Comparison of ENCODE assay signal across 9 cellular contexts in genomic region chr17:42193216-42194132, GRCh38. TPM values are rescaled to one million over a fixed set of nuclear protein-coding genes. Genes with fewer than 3 reads are reported as not detected.
DNase-seq lines count a peak whose midpoint lies in the region; ATAC-seq and TF ChIP-seq lines count a peak whose summit lies in the region.
"Had no signal": no experiment of that assay in that cellular context is flagged by ENCODE, and none has a peak within 500 bp of the region (broad histone marks: within the 10 kb centered on the region; RNA-seq: fewer than 3 reads in every experiment).

No MANE protein-coding gene starts in this region.

- peak overlapping the region; percentile 77 to 99 (median 96) for H3K9ac ChIP-seq in skeletal muscle tissue (ENCODE audit: low read depth in 1 of 3, low read length in 3 of 3)

- H3K4me3 ChIP-seq in gastroesophageal sphincter (peak overlapping the region; percentile 48 to 73), skeletal muscle tissue (ENCODE audit: low read length in 3 of 3) (peak overlapping the region; percentile 99 to 100 (median 99))

- TF ChIP-seq EP300 in gastroesophageal sphincter (IDR thresholded peaks at IDR 0.05): no peak

- H3K27me3 ChIP-seq in gastroesophageal sphincter: no peaks in the 10 kb centered on the region
- no peaks in the 10 kb centered on the region for H3K27me3 ChIP-seq in skeletal muscle tissue (ENCODE audit: control insufficient read depth in 3 of 3, insufficient read depth in 3 of 3, low read length in 3 of 3)

- H3K9me3 ChIP-seq in T-helper 17 cell (ENCODE audit: control insufficient read depth, low read length, poor library complexity, severe bottlenecking) (no peaks in the 10 kb centered on the region), gastroesophageal sphincter (no peaks in the 10 kb centered on the region), skeletal muscle tissue (ENCODE audit: control insufficient read depth in 3 of 3, low read length in 3 of 3) (no peaks in the 10 kb centered on the region)

- 51 to 83% methylated on average over 2 to 4 of the region's 15 CpGs for WGBS in gastroesophageal sphincter (ENCODE audit: low coverage in 1 of 2), 2 donors

- H3K4me1 ChIP-seq in gastroesophageal sphincter: peaks cover 0 to 30% (median 10%) of the 10 kb centered on the region in 3 donors
- H3K4me1 ChIP-seq in skeletal muscle tissue (ENCODE audit: control insufficient read depth in 3 of 3, insufficient read depth in 3 of 3, low read length in 3 of 3): peaks cover 12 to 24% (median 14%) of the 10 kb centered on the region in 3 donors

- DNase-seq in T-helper 17 cell (no peak), DMS114 treated with DMSO at 0.1 percent for 48 hours (lab: John Stamatoyannopoulos, UW; ENCODE audit: unreplicated experiment) (no peak), KG1 (lab: John Stamatoyannopoulos, UW) (no peak)

- H3K4me3 Mint-ChIP-seq in T-helper 17 cell: peak overlapping the region; percentile 95

- H3K27ac Mint-ChIP-seq in T-helper 17 cell: peak overlapping the region; percentile 92

- H3K27ac ChIP-seq in gastroesophageal sphincter (peak overlapping the region in 3 of 4 donors; percentile 83 to 88 (median 85)), skeletal muscle tissue (ENCODE audit: low read depth, low read length) (peak overlapping the region; percentile 77)

- TF ChIP-seq CTCF in gastroesophageal sphincter (IDR thresholded peaks at IDR 0.05): no peak

- peaks cover 22% of the 10 kb centered on the region for H3K4me1 Mint-ChIP-seq in T-helper 17 cell

- H3K36me3 ChIP-seq in gastroesophageal sphincter (peaks cover 0 to 22% of the 10 kb centered on the region in 2 donors), skeletal muscle tissue (ENCODE audit: control insufficient read depth in 3 of 3, insufficient read depth in 3 of 3, low read length in 3 of 3) (peaks cover 0 to 7% (median 4%) of the 10 kb centered on the region in 3 donors)

- ATAC-seq in GM18511 (IDR thresholded peaks at IDR 0.05; ENCODE audit: unreplicated experiment) (peak; percentile 28), T-helper 17 cell (peak; percentile 22), gastroesophageal sphincter (no peak), HG03354 (IDR thresholded peaks at IDR 0.05; ENCODE audit: poor library complexity, severe bottlenecking, unreplicated experiment) (no peak), GM19455 (IDR thresholded peaks at IDR 0.05; ENCODE audit: unreplicated experiment) (no peak)

- no peak for TF ChIP-seq POLR2A in gastroesophageal sphincter (IDR thresholded peaks at IDR 0.05)

- no peaks in the 10 kb centered on the region for H3K36me3 Mint-ChIP-seq in T-helper 17 cell (ENCODE audit: low read depth)

- no peaks in the 10 kb centered on the region for H3K27me3 Mint-ChIP-seq in T-helper 17 cell

RNA-seq across cellular contexts. Expression of gene GHDC, which starts 0.8 kb away (rescaled TPM):
- total RNA-seq in T-helper 17 cell (10 to 100 TPM; 12.4 to 13.5 TPM), gastroesophageal sphincter (10 to 100 TPM; 18.8 to 30.8 (median 21.8) TPM), skeletal muscle tissue (7.3 TPM)

RNA-seq across cellular contexts. Expression of gene HCRT, which starts 8.2 kb away (rescaled TPM):
- total RNA-seq in T-helper 17 cell: not detected
- not detected for total RNA-seq in gastroesophageal sphincter
- not detected for total RNA-seq in skeletal muscle tissue
- total RNA-seq: glomerular endothelial cell had no signal

RNA-seq across cellular contexts. Expression of gene KCNH4, which starts 12.5 kb away (rescaled TPM):
- total RNA-seq in T-helper 17 cell (under 1 TPM; 0.45 to 0.94 TPM), gastroesophageal sphincter (under 1 TPM in 3 of 4 donors, not detected in 1; 0.16 to 0.27 (median 0.17) TPM), skeletal muscle tissue (not detected)

RNA-seq across cellular contexts. Expression of gene RAB5C, which starts 38.7 kb away (rescaled TPM):
- total RNA-seq in T-helper 17 cell (10 to 100 TPM; 74.3 to 97.9 TPM), gastroesophageal sphincter (100 to 1,000 TPM in 3 of 4 donors, 10 to 100 TPM in 1; 91.7 to 122 (median 108) TPM), skeletal muscle tissue (19.8 TPM)

Comparison
In these comparisons a context has a peak if more than half of its experiments do, and no peak if none do; other contexts are left out.
1. ATAC-seq: peak in GM18511 (single experiment) and T-helper 17 cell (single experiment); none in gastroesophageal sphincter (single experiment), HG03354 (single experiment) and GM19455 (single experiment).